Comparison of ENCODE assay signal across 15 cellular contexts in the genomic region with DNA sequence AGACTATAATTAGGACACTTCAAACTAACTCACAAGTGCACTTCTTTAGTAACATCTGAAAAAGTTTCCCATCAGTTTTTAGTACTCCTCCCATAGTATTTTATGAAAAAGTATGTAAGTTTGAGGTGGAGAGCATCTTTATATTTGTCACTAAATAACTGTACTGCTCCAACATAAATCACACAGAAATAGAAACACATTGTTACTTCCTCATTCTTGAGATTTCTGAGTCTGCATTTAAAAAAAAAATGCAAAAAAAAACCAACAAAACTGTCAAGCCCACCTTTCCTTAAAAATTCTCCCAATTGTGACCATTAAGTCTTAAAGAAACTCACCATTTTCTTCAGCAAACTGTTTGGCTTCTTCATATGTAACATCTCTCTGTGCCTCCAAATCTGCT. TPM values are rescaled to one million over a fixed set of nuclear protein-coding genes. Genes with fewer than 3 reads are reported as not detected.
DNase-seq lines count a peak whose midpoint lies in the region; ATAC-seq and TF ChIP-seq lines count a peak whose summit lies in the region.
"Had no signal": no experiment of that assay in that cellular context is flagged by ENCODE, and none has a peak within 500 bp of the region (broad histone marks: within the 10 kb centered on the region; RNA-seq: fewer than 3 reads in every experiment).

No MANE protein-coding gene starts in this region.

- peaks cover 21% of the 10 kb centered on the region for H3K36me3 ChIP-seq in CD8-positive, alpha-beta memory T cell (ENCODE audit: insufficient read depth, low read length)
- no peaks in the 10 kb centered on the region for H3K36me3 ChIP-seq in mucosa of descending colon (ENCODE audit: low read depth)

- H3K27ac ChIP-seq in CD8-positive, alpha-beta memory T cell (ENCODE audit: low read depth, low read length): no peak overlapping the region
- H3K27ac ChIP-seq: SJCRH30 had no signal

- CTCF ChIA-PET in CD8-positive, alpha-beta memory T cell (lab: Charles Lee): no interaction called here

- H3K4me1 Mint-ChIP-seq in CD8-positive, alpha-beta memory T cell: peaks cover 56 to 70% (median 64%) of the 10 kb centered on the region in 3 donors
- H3K4me1 Mint-ChIP-seq in activated naive CD8-positive, alpha-beta T cell (ENCODE audit: low read depth): peaks cover 59% of the 10 kb centered on the region
- peaks cover 30% of the 10 kb centered on the region for H3K4me1 Mint-ChIP-seq in nephron

- no peaks in the 10 kb centered on the region for H3K27me3 ChIP-seq in CD8-positive, alpha-beta memory T cell (ENCODE audit: insufficient read depth, low read length, poor library complexity, severe bottlenecking)
- H3K27me3 ChIP-seq: SJCRH30, upper lobe of left lung had no signal

- peaks cover 35% of the 10 kb centered on the region for H3K4me1 ChIP-seq in CD8-positive, alpha-beta memory T cell (ENCODE audit: insufficient read depth, low read length)
- H3K4me1 ChIP-seq in mucosa of descending colon (ENCODE audit: low read depth): peaks cover 4% of the 10 kb centered on the region
- H3K4me1 ChIP-seq: SJCRH30 had no signal

- peaks cover 0 to 76% (median 12%) of the 10 kb centered on the region in 3 donors for H3K36me3 Mint-ChIP-seq in CD8-positive, alpha-beta memory T cell
- peaks cover 3% of the 10 kb centered on the region for H3K36me3 Mint-ChIP-seq in activated naive CD8-positive, alpha-beta T cell
- H3K36me3 Mint-ChIP-seq in nephron (ENCODE audit: low read depth): peaks cover 61% of the 10 kb centered on the region

- no peaks in the 10 kb centered on the region for H3K27me3 Mint-ChIP-seq in CD8-positive, alpha-beta memory T cell
- no peaks in the 10 kb centered on the region for H3K27me3 Mint-ChIP-seq in activated naive CD8-positive, alpha-beta T cell
- no peaks in the 10 kb centered on the region for H3K27me3 Mint-ChIP-seq in nephron (ENCODE audit: low read depth)

- POLR2A ChIA-PET in CD8-positive, alpha-beta memory T cell (lab: Charles Lee): no interaction called here

- H3K4me3 Mint-ChIP-seq in CD8-positive, alpha-beta memory T cell: peak overlapping the region in 1 of 7 donors; percentile 9
- no peak overlapping the region for H3K4me3 Mint-ChIP-seq in activated naive CD8-positive, alpha-beta T cell
- H3K4me3 Mint-ChIP-seq in nephron: no peak overlapping the region

- no peak for TF ChIP-seq EP300 in Ishikawa (IDR thresholded peaks at IDR 0.05; ENCODE audit: borderline replicate concordance)

- H3K9me3 Mint-ChIP-seq in CD8-positive, alpha-beta memory T cell: no peaks in the 10 kb centered on the region
- no peaks in the 10 kb centered on the region for H3K9me3 Mint-ChIP-seq in activated naive CD8-positive, alpha-beta T cell (ENCODE audit: low read depth)
- no peaks in the 10 kb centered on the region for H3K9me3 Mint-ChIP-seq in nephron

- no peaks in the 10 kb centered on the region for H3K9me3 ChIP-seq in CD8-positive, alpha-beta memory T cell (ENCODE audit: low read length)
- H3K9me3 ChIP-seq in mucosa of descending colon: no peaks in the 10 kb centered on the region
- H3K9me3 ChIP-seq: SJCRH30, upper lobe of left lung had no signal

- ATAC-seq in GM18873 (IDR thresholded peaks at IDR 0.05; ENCODE audit: low FRiP score, unreplicated experiment): no peak
- no peak for ATAC-seq in mucosa of descending colon

- peak overlapping the region; percentile 3 to 89 (median 73) for H3K27ac Mint-ChIP-seq in CD8-positive, alpha-beta memory T cell
- peak overlapping the region; percentile 91 for H3K27ac Mint-ChIP-seq in activated naive CD8-positive, alpha-beta T cell
- peak overlapping the region in 2 of 3 experiments; percentile 28 to 73 for H3K27ac Mint-ChIP-seq in nephron

- DNase-seq in CD8-positive, alpha-beta memory T cell: no peak
- no peak for DNase-seq in ecto neural progenitor cell (ENCODE audit: low spot score)
- DNase-seq in mucosa of descending colon: no peak
- DNase-seq in T-helper 1 cell: no peak
- DNase-seq: activated CD4-positive, alpha-beta T cell treated with anti-CD3 and anti-CD28 coated beads for 48 hours; dermis blood vessel endothelial cell; DMS 273 treated with DMSO at 0.1 percent for 48 hours; foreskin fibroblast; NCI-H510A; SJCRH30; upper lobe of left lung had no signal

- no peak for TF ChIP-seq RAD21 in Ishikawa (IDR thresholded peaks at IDR 0.05; ENCODE audit: low read depth)

- intact Hi-C loops in mucosa of descending colon (cut with DNase I, micrococcal nuclease): no loop called here

- TF ChIP-seq CTCF in nephron (IDR thresholded peaks at IDR 0.05; ENCODE audit: unreplicated experiment in 3 of 3) (no peak), mucosa of descending colon (IDR thresholded peaks at IDR 0.05) (no peak)

- H3K4me3 ChIP-seq in CD8-positive, alpha-beta memory T cell (ENCODE audit: low read length): no peak overlapping the region
- H3K4me3 ChIP-seq in mucosa of descending colon: no peak overlapping the region
- H3K4me3 ChIP-seq: SJCRH30, upper lobe of left lung had no signal

TF ChIP-seq in Ishikawa, 13 proteins besides CTCF, POLR2A, EP300 and RAD21:
- TF ChIP-seq TEAD4 (IDR thresholded peaks at IDR 0.05): peak; percentile 46; the same call in 1 of the 2 replicates
- TF ChIP-seq TCF12 (IDR thresholded peaks at IDR 0.05; ENCODE audit: low read depth): no peak
- no peak for TF ChIP-seq REST (IDR thresholded peaks at IDR 0.05; ENCODE audit: low read depth)

RNA-seq across cellular contexts. Expression of gene RAB14, which starts 18.7 kb away (rescaled TPM):
- 10 to 100 TPM; 81.7 to 85.4 TPM for total RNA-seq in CD8-positive, alpha-beta memory T cell
- polyA plus RNA-seq in CD8-positive, alpha-beta memory T cell: 51.0 TPM
- 10 to 100 TPM; 70.1 to 87.2 (median 76.2) TPM for total RNA-seq in mucosa of descending colon
